ENCODE assay signal across 8 cellular contexts in the genomic region with DNA sequence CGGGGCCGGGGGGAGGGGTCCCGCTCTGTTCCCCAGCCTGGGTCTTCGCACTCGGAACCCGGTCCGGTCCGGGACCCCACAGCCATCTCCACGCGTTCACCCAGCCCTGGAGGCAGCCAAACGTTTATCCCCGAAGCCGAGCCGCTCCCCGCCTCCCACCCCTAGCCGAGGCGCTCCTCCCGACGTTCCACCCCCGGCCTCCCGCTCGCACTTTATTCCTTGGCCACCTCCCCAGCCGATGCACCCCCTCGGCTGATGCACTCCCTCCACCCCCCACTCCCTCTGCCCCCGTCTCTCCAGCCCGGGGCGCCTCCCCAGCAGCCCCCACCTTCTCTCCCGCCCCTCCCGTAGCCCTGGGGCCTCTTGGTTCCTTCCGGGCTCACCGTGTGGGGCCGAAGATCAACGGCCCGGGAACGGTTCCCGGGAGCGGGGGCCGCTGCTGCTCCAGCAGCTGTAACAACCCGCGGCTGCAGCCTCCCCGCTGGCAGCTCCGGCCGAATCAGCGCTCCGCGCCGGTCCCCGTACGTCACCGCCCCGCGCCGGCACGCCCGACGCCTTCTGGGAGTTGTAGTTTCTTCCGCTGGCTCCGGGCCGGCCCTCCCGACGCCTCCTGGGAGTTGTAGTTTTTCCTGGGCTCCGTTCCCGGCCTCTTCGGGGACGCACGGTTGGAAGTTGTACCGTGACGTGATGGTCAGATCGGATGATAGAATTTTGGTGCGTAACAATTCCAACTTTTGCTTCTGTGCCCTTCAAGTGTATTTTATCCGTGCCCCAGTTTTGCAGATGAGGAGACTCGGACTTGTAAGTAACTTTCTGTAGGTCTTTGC. TPM values are rescaled to one million over a fixed set of nuclear protein-coding genes. Genes with fewer than 3 reads are reported as not detected.
DNase-seq lines count a peak whose midpoint lies in the region; ATAC-seq and TF ChIP-seq lines count a peak whose summit lies in the region.

A gene with protein sequence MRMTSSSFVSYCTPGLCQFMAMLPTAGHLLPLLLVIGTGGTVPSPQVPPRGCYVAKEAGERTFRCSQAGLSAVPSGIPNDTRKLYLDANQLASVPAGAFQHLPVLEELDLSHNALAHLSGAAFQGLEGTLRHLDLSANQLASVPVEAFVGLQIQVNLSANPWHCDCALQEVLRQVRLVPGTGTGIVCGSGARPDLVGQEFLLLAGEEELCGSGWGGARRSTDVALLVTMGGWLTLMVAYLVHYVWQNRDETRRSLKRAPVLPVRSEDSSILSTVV (plus strand): TSS at position 632 of the 827 bp plus-strand sequence. CDS start 13,792 bp downstream, outside the sequence.
A gene with protein sequence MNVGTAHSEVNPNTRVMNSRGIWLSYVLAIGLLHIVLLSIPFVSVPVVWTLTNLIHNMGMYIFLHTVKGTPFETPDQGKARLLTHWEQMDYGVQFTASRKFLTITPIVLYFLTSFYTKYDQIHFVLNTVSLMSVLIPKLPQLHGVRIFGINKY (minus strand): TSS at position 501 of the 827 bp plus-strand sequence. CDS start 3,398 bp downstream, outside the sequence.

- peaks cover 60% of the 10 kb centered on the region for H3K4me1 Mint-ChIP-seq in Calu3 (ENCODE audit: low read depth, unreplicated experiment)

- POLR2A ChIA-PET in IMR-90 (lab: Charles Lee; ENCODE audit: unreplicated experiment): no interaction called here
- POLR2A ChIA-PET in OCI-LY7 (lab: Charles Lee): interaction anchor here (0.6 to 1.0 kb wide), 3 partner anchors 10 to 52 kb away, joined by 3 to 5 read pairs (median 3); no protein-coding TSS in a partner anchor

- TF ChIP-seq RAD21 in IMR-90 (IDR thresholded peaks at IDR 0.05; ENCODE audit: low read length): no peak

- H2BK15ac ChIP-seq in IMR-90 (ENCODE audit: low read depth, low read length): peak within 1 kb of the TSS; percentile 59; the same call in 2 of the 3 replicates

- peak within 1 kb of the TSS; percentile 94 for H3K4ac ChIP-seq in IMR-90 (ENCODE audit: low read depth, low read length)

- H4K5ac ChIP-seq in IMR-90 (ENCODE audit: low read depth, low read length): peak within 1 kb of the TSS; percentile 82

- H3K9me3 ChIP-seq in IMR-90 (ENCODE audit: control insufficient read depth, insufficient read depth, low read length): no peaks in the 10 kb centered on the region
- no peaks in the 10 kb centered on the region for H3K9me3 ChIP-seq in OCI-LY7 (ENCODE audit: low read length)
- H3K9me3 ChIP-seq in mononuclear cell (ENCODE audit: low read depth, low read length): no peaks in the 10 kb centered on the region

- peak within 1 kb of the TSS; percentile 80 for H2AK5ac ChIP-seq in IMR-90 (ENCODE audit: low read depth, low read length)

- peak within 1 kb of the TSS; percentile 89 for H2BK120ac ChIP-seq in IMR-90 (ENCODE audit: low read depth, low read length)

- H3K4me2 ChIP-seq in IMR-90 (ENCODE audit: low read depth, low read length) (peak within 1 kb of the TSS; percentile 100), OCI-LY7 (ENCODE audit: low read length) (peak within 1 kb of the TSS; percentile 97)

- peaks cover 20% of the 10 kb centered on the region for H3K9me1 ChIP-seq in IMR-90 (ENCODE audit: insufficient read depth, low read length)

- H3K36me3 ChIP-seq in IMR-90 (ENCODE audit: control insufficient read depth, insufficient read depth, low read length) (peaks cover 18% of the 10 kb centered on the region), OCI-LY7 (ENCODE audit: insufficient read depth, low read length) (peaks cover 20% of the 10 kb centered on the region)

- H3K4me3 ChIP-seq in IMR-90 (ENCODE audit: insufficient read depth, low read depth, low read length): peak within 1 kb of the TSS; percentile 56
- peak within 1 kb of the TSS; percentile 91 for H3K4me3 ChIP-seq in OCI-LY7 (ENCODE audit: low read depth, low read length, poor library complexity, severe bottlenecking)
- peak within 1 kb of the TSS; percentile 75 for H3K4me3 ChIP-seq in epithelial cell of esophagus (ENCODE audit: low read length)
- peak within 1 kb of the TSS; percentile 63 for H3K4me3 ChIP-seq in mononuclear cell (ENCODE audit: low read length)

- H3K27ac ChIP-seq in IMR-90 (ENCODE audit: insufficient read depth, low read length): peak within 1 kb of the TSS; percentile 82
- H3K27ac ChIP-seq in OCI-LY7 (ENCODE audit: low read depth, low read length, poor library complexity, severe bottlenecking): peak within 1 kb of the TSS; percentile 65

- in situ Hi-C loops in IMR-90 (cut with MboI; ENCODE audit: low sequenced_read_pairs): no loop called here

- CTCF ChIA-PET in Calu3 (lab: Charles Lee): interaction anchor here (0.6 to 109.6 kb wide), 60 partner anchors 9 to 1752 kb away, joined by 3 to 8195 read pairs (median 7); a partner anchor contains a TSS
- CTCF ChIA-PET in IMR-90 (lab: Yijun Ruan, JAX): no interaction called here
- CTCF ChIA-PET in OCI-LY7 (lab: Charles Lee; ENCODE audit: unreplicated experiment): interaction anchor here (0.5 kb wide), 1 partner anchor 27 kb away, joined by 3 read pairs; no protein-coding TSS in a partner anchor

- H2BK20ac ChIP-seq in IMR-90 (ENCODE audit: low read depth, low read length): peak within 1 kb of the TSS; percentile 94

- H3K56ac ChIP-seq in IMR-90 (ENCODE audit: extremely low read depth, insufficient read depth, low read length): peak within 1 kb of the TSS; percentile 76

- H3K23ac ChIP-seq in IMR-90 (ENCODE audit: low read depth, low read length): peak within 1 kb of the TSS; percentile 91

- TF ChIP-seq POLR2A in IMR-90 (IDR thresholded peaks at IDR 0.05; ENCODE audit: low read depth, low read length): peak; percentile 85

- peak within 1 kb of the TSS; percentile 88 for H3K18ac ChIP-seq in IMR-90 (ENCODE audit: low read depth, low read length)

- H3K27me3 ChIP-seq in IMR-90 (ENCODE audit: control insufficient read depth, insufficient read depth, low read length): no peaks in the 10 kb centered on the region
- no peaks in the 10 kb centered on the region for H3K27me3 ChIP-seq in mononuclear cell (ENCODE audit: insufficient read depth, low read length)

- peak within 1 kb of the TSS; percentile 86 for H3K9ac ChIP-seq in IMR-90 (ENCODE audit: low read depth, low read length)

- H3K79me1 ChIP-seq in IMR-90 (ENCODE audit: low read depth in 1 of 2, low read length in 2 of 2): peaks cover 9 to 56% of the 10 kb centered on the region in 2 experiments; a peak in 3 of 4 replicates

- H4K91ac ChIP-seq in IMR-90 (ENCODE audit: insufficient read depth, low read depth, low read length): peak within 1 kb of the TSS; percentile 84

- ATAC-seq in GM21515 (IDR thresholded peaks at IDR 0.05; ENCODE audit: unreplicated experiment): peak; percentile 72
- peak; percentile 83 for ATAC-seq in IMR-90 (ENCODE audit: low read depth)

- no peak for DNase-seq in Calu3
- peak; percentile 92 for DNase-seq in IMR-90
- DNase-seq in OCI-LY7 (ENCODE audit: low spot score): peak; percentile 93
- DNase-seq in activated T-cell treated with anti-CD3 and anti-CD28 coated beads for 4 hours: peak; percentile 83
- peak; percentile 93 for DNase-seq in epithelial cell of esophagus (ENCODE audit: low read depth)
- DNase-seq in stimulated activated CD8-positive, alpha-beta memory T cell treated with anti-CD3 and anti-CD28 coated beads, Interleukin-2, amount 100 ng/mL, for 48 hours (ENCODE audit: low read depth in 2 of 2): peak; percentile 89

- H3K9me2 ChIP-seq in OCI-LY7 (ENCODE audit: insufficient read depth, low read length): no peaks in the 10 kb centered on the region

- peak within 1 kb of the TSS; percentile 88 for H2AK9ac ChIP-seq in IMR-90 (replicated peaks; ENCODE audit: low read depth, low read length, poor library complexity)

- no TSS peak for BruUV-seq in Calu3 (replicated peaks; lab: Mats Ljungman, UMichigan)
- no TSS peak for BruUV-seq in IMR-90 (replicated peaks; lab: Mats Ljungman, UMichigan)
- BruUV-seq in OCI-LY7 (replicated peaks; lab: Mats Ljungman, UMichigan): no TSS peak

- H2BK5ac ChIP-seq in IMR-90 (ENCODE audit: low read depth, low read length, poor library complexity, severe bottlenecking): peak within 1 kb of the TSS; percentile 99

- peaks cover 72% of the 10 kb centered on the region for H3K36me3 Mint-ChIP-seq in Calu3 (ENCODE audit: insufficient read depth, unreplicated experiment)

- peak within 1 kb of the TSS; percentile 91 for H2AFZ ChIP-seq in IMR-90 (replicated peaks; ENCODE audit: low read length, poor library complexity)
- peak within 1 kb of the TSS; percentile 93 for H2AFZ ChIP-seq in OCI-LY7 (ENCODE audit: low read length)

- dilution Hi-C loops in IMR-90 (cut with HindIII; ENCODE audit: low sequenced_read_pairs, unreplicated experiment): no loop called here

- no peaks in the 10 kb centered on the region for H3K27me3 Mint-ChIP-seq in Calu3 (ENCODE audit: unreplicated experiment)

- H3K9me3 Mint-ChIP-seq in Calu3 (ENCODE audit: low read depth, unreplicated experiment): no peaks in the 10 kb centered on the region

- intact Hi-C loops in Calu3 (cut with micrococcal nuclease; ENCODE audit: unreplicated experiment) (loop anchor here (1.0 to 10.0 kb wide), 4 partner anchors 221 to 490 kb away; a partner anchor contains a TSS), IMR-90 (cut with micrococcal nuclease) (no loop called here), OCI-LY7 (cut with micrococcal nuclease; ENCODE audit: unreplicated experiment) (loop anchor here (1.0 to 5.0 kb wide), 5 partner anchors 25 to 173 kb away; a partner anchor contains a TSS)

- peak within 1 kb of the TSS; percentile 74 for H3K4me3 Mint-ChIP-seq in Calu3 (ENCODE audit: low read depth, unreplicated experiment)

- peaks cover 41% of the 10 kb centered on the region for H3K4me1 ChIP-seq in IMR-90 (ENCODE audit: control insufficient read depth, insufficient read depth, low read length)
- peaks cover 40% of the 10 kb centered on the region for H3K4me1 ChIP-seq in OCI-LY7 (ENCODE audit: insufficient read depth, low read length, poor library complexity, severe bottlenecking)
- H3K4me1 ChIP-seq in mononuclear cell (ENCODE audit: insufficient read depth, low read length): peaks cover 67% of the 10 kb centered on the region

- peak within 1 kb of the TSS; percentile 30 to 95 for H4K8ac ChIP-seq in IMR-90 (ENCODE audit: low read depth in 2 of 2, low read length in 2 of 2)

- H4K20me1 ChIP-seq in IMR-90 (ENCODE audit: insufficient read depth, low read length) (peaks cover 51% of the 10 kb centered on the region), OCI-LY7 (ENCODE audit: insufficient read depth, low read length) (no peaks in the 10 kb centered on the region)

- TF ChIP-seq CTCF in Calu3 (IDR thresholded peaks at IDR 0.05; ENCODE audit: unreplicated experiment) (no peak), IMR-90 (conservative IDR thresholded peaks at IDR 0.05; ENCODE audit: low read depth, low read length) (no peak), OCI-LY7 (conservative IDR thresholded peaks at IDR 0.05; ENCODE audit: low read length) (no peak), epithelial cell of esophagus (IDR thresholded peaks at IDR 0.05; ENCODE audit: insufficient read depth, low read depth, low read length, missing control alignments) (no peak)

- peaks cover 35% of the 10 kb centered on the region for H3K79me2 ChIP-seq in OCI-LY7 (ENCODE audit: insufficient read depth, low read depth, low read length)

- H3K14ac ChIP-seq in IMR-90 (replicated peaks; ENCODE audit: low read depth, low read length): peak within 1 kb of the TSS; percentile 92

- 0% methylated on average over 24 of the region's 72 CpGs; no CpG with 5 or more reads in 1 of the 2 experiments for WGBS in IMR-90 (ENCODE audit: extremely low coverage in 2 of 2, insufficient read length in 1 of 2), 2 experiments

- H3K27ac Mint-ChIP-seq in Calu3 (ENCODE audit: unreplicated experiment): peak within 1 kb of the TSS; percentile 66

RNA-seq across cellular contexts. Expression of the first gene that starts in this region (rescaled TPM):
- total RNA-seq in Calu3 (2022) (not detected in 2 replicates), IMR-90 (2012; rRNA removed) (not detected in 2 replicates), OCI-LY7 (2022) (not detected in 2 replicates), mononuclear cell (not detected)
- polyA plus RNA-seq in IMR-90 (2012; rRNA removed): not detected in 2 replicates
- not detected in 2 replicates for polyA plus RNA-seq in IMR-90 (2012; cell fraction: cytosol; rRNA removed)
- 0.08 TPM in 1 of 2 replicates, not detected in the other for polyA plus RNA-seq in IMR-90 (2012; cell fraction: nucleus; rRNA removed; ENCODE audit: low replicate concordance)
- not detected in 2 replicates for total RNA-seq in OCI-LY7 (2014; rRNA removed; shearing (Covaris generic))

RNA-seq across cellular contexts. Expression of the second gene that starts in this region (rescaled TPM):
- total RNA-seq in Calu3 (2022) (1,738 and 1,968 TPM in 2 replicates), IMR-90 (2012; rRNA removed) (45.7 and 46.4 TPM in 2 replicates), OCI-LY7 (2022) (61.3 and 65.9 TPM in 2 replicates), mononuclear cell (57.3 TPM)
- 68.9 and 78.6 TPM in 2 replicates for polyA plus RNA-seq in IMR-90 (2012; rRNA removed)
- 39.3 and 55.4 TPM in 2 replicates for polyA plus RNA-seq in IMR-90 (2012; cell fraction: cytosol; rRNA removed)
- polyA plus RNA-seq in IMR-90 (2012; cell fraction: nucleus; rRNA removed; ENCODE audit: low replicate concordance): 38.2 and 43.6 TPM in 2 replicates
- 62.2 and 62.6 TPM in 2 replicates for total RNA-seq in OCI-LY7 (2014; rRNA removed; shearing (Covaris generic))

Comparison
In these comparisons a context has a peak if more than half of its experiments do, and no peak if none do; other contexts are left out.
1. RNA of the second gene that starts in this region (total RNA-seq): 1,738 to 1,968 TPM in Calu3; 61.3 to 65.9 TPM in OCI-LY7, 57.3 TPM in mononuclear cell (single experiment) and 45.7 to 46.4 TPM in IMR-90; every median in the first group is over 10 times any median in the second.
2. Peak in every context shown above with its lines, with median percentiles within 50 percentile points of each other: H3K4me3 ChIP-seq.